In the genomic region with DNA sequence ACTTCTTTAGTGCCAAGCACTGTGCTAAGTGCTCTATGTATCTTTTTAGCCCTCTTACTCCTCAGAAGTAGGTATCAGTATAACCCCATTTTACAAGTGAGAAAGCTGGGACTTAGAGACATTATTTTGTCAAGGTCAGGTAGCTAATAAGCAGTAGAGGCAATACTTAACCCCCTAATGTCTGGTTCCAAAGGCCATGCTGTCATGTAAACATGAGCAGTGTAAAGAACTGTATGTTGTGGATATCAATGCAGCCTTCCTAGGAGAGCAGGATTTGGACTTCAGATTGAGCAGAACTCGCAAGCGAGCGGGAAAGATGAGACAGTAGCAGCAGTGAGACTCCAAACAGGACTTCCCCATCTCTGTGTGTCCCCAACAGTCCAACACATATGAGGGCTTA, we compare ENCODE assay signal across 32 cellular contexts. TPM values are rescaled to one million over a fixed set of nuclear protein-coding genes. Genes with fewer than 3 reads are reported as not detected.
"Had no signal": no experiment of that assay in that cellular context is flagged by ENCODE, and none has a peak within 500 bp of the region (broad histone marks: within the 10 kb centered on the region; RNA-seq: fewer than 3 reads in every experiment).

No MANE protein-coding gene starts in this region.

- H3K36me3 ChIP-seq: colonic mucosa, esophagus muscularis mucosa, esophagus squamous epithelium, gastrocnemius medialis, gastroesophageal sphincter, heart left ventricle, heart right ventricle had no signal

- DNase-seq: colonic mucosa; cortex of kidney; dermis blood vessel endothelial cell; dorsolateral prefrontal cortex; effector CD4-positive, alpha-beta T cell; effector CD8-positive, alpha-beta T cell; effector memory CD4-positive, alpha-beta T cell; effector memory CD8-positive, alpha-beta T cell; erythroblast; esophagus squamous epithelium; foreskin fibroblast; foreskin keratinocyte; foreskin melanocyte; gastrocnemius medialis; glutamatergic neuron; head of caudate nucleus; heart left ventricle; heart right ventricle had no signal

- H3K4me1 ChIP-seq: foreskin keratinocyte, gastrocnemius medialis had no signal

- H3K27me3 ChIP-seq: colonic mucosa, dorsolateral prefrontal cortex, esophagus muscularis mucosa, gastroesophageal sphincter had no signal

- H3K27ac Mint-ChIP-seq: dendritic cell treated with granulocyte-macrophage colony-stimulating factor and Interleukin-4, amounts not matched to agents 40 ng/mL and 50 ng/mL, for 4 days; effector memory CD8-positive, alpha-beta T cell had no signal

- H3K27ac ChIP-seq: colonic mucosa, coronary artery, dorsolateral prefrontal cortex, epithelial cell of prostate, esophagus muscularis mucosa, esophagus squamous epithelium, foreskin keratinocyte, gastrocnemius medialis, gastroesophageal sphincter, heart left ventricle, heart right ventricle had no signal

- H3K4me3 ChIP-seq: colonic mucosa, coronary artery, dorsolateral prefrontal cortex, esophagus muscularis mucosa, esophagus squamous epithelium, gastrocnemius medialis, gastroesophageal sphincter, heart left ventricle, heart right ventricle had no signal

- H3K4me3 Mint-ChIP-seq: dendritic cell treated with granulocyte-macrophage colony-stimulating factor and Interleukin-4, amounts not matched to agents 40 ng/mL and 50 ng/mL, for 4 days; effector memory CD8-positive, alpha-beta T cell had no signal

- H3K9me3 ChIP-seq: colonic mucosa, esophagus muscularis mucosa, esophagus squamous epithelium, gastrocnemius medialis, gastroesophageal sphincter, heart left ventricle, heart right ventricle had no signal

- ATAC-seq: effector memory CD8-positive, alpha-beta T cell; esophagus mucosa; foreskin keratinocyte; gastrocnemius medialis; gastroesophageal sphincter; heart left ventricle; heart right ventricle had no signal

- FAIRE-seq: colon, endometrium, endothelial cell of umbilical vein, frontal cortex had no signal

- H3K9me3 Mint-ChIP-seq: dendritic cell treated with granulocyte-macrophage colony-stimulating factor and Interleukin-4, amounts not matched to agents 40 ng/mL and 50 ng/mL, for 4 days; effector memory CD8-positive, alpha-beta T cell had no signal

RNA-seq across cellular contexts. Expression of gene SOWAHA, which starts 21.0 kb away (rescaled TPM):
- total RNA-seq: chondrocyte, dermis blood vessel endothelial cell, dermis microvascular lymphatic vessel endothelial cell, endothelial cell of umbilical vein, glomerular endothelial cell had no signal
- polyA plus RNA-seq: endothelial cell of umbilical vein, foreskin keratinocyte had no signal

RNA-seq across cellular contexts. Expression of gene GDF9, which starts 32.2 kb away (rescaled TPM):
- total RNA-seq: dermis blood vessel endothelial cell, endothelial cell of umbilical vein, fibroblast of villous mesenchyme had no signal
